1 cellular context compared by ENCODE assay signal in the genomic region with DNA sequence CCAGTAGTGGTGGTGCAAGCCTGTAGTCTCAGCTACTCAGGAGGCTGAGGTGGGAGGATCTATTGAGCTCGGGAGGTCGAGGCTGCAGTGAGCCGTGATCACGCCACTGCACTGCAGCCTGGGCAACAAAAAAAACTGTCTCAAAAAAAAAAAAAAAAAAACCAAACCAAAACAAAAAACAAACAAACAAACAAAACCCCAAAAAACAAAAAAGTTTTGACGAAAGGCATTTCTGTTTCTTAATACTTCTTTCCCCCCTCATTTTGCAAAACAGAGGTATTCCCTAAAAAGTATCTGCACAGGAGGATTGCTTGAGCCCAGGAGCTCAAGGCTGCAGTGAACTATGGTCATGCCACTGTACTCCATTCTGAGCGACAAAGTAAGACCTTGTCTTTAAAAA.
TF ChIP-seq lines count a peak whose summit lies in the region.

No MANE protein-coding gene starts in this region.

TF ChIP-seq in GM12878, 131 proteins besides CTCF, POLR2A, EP300 and RAD21:
- TF ChIP-seq HDGF (IDR thresholded peaks at IDR 0.05) = no peak
- TF ChIP-seq, protein P1, sequence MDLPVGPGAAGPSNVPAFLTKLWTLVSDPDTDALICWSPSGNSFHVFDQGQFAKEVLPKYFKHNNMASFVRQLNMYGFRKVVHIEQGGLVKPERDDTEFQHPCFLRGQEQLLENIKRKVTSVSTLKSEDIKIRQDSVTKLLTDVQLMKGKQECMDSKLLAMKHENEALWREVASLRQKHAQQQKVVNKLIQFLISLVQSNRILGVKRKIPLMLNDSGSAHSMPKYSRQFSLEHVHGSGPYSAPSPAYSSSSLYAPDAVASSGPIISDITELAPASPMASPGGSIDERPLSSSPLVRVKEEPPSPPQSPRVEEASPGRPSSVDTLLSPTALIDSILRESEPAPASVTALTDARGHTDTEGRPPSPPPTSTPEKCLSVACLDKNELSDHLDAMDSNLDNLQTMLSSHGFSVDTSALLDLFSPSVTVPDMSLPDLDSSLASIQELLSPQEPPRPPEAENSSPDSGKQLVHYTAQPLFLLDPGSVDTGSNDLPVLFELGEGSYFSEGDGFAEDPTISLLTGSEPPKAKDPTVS (IDR thresholded peaks at IDR 0.05; ENCODE audit: low read depth, low read length) = no peak
- no peak for TF ChIP-seq SREBF1 (IDR thresholded peaks at IDR 0.05; ENCODE audit: low read length)
- TF ChIP-seq CHD4 (IDR thresholded peaks at IDR 0.05) = no peak
